9 cellular contexts compared by ENCODE assay signal in the genomic region with DNA sequence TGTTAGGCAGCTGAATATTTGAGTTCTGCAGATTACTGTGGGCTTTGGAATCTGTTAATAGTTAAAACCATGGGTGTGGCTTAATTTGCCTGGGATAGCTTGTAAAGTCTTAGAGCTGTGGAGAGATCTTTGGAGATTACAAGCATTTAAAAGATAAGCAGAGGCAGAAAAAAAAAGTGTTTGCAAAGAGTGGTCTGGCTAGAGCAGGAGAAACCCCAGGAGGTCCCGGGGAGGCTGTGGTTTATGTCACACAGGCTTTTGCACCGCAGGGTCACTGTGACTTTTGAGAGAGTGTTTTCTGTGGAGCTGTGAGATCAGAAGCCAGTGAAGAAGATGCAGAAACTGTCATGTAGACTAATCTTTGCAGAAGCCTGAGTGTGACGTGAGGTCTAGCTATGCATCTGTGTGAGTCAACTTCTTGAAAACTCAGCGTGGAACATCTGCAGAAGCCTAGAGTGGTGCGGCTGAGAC.
DNase-seq lines count a peak whose midpoint lies in the region; TF ChIP-seq lines count a peak whose summit lies in the region.
"Had no signal": no experiment of that assay in that cellular context is flagged by ENCODE, and none has a peak within 500 bp of the region (broad histone marks: within the 10 kb centered on the region; RNA-seq: fewer than 3 reads in every experiment).

No MANE protein-coding gene starts in this region.

- DNase-seq in GM12865 (ENCODE audit: low read depth) = peak; percentile 35
- DNase-seq in NB4 (ENCODE audit: low read depth) = peak; percentile 58
- DNase-seq in central memory CD4-positive, alpha-beta T cell = peak; percentile 2
- DNase-seq in stimulated activated CD4-positive, alpha-beta T cell treated with anti-CD3 and anti-CD28 coated beads, TNF-alpha, amount 100 ng/mL, for 48 hours (ENCODE audit: low read depth in 3 of 3) = peak; percentile 8 to 31 (median 20)
- DNase-seq in erythroblast (lab: John Stamatoyannopoulos, UW) = no peak
- DNase-seq in NCI-H2196 treated with DMSO at 0.1 percent for 48 hours (lab: John Stamatoyannopoulos, UW; ENCODE audit: unreplicated experiment) = no peak
- DNase-seq in NCI-H774 (lab: John Stamatoyannopoulos, UW) = no peak
- DNase-seq in midbrain (lab: John Stamatoyannopoulos, UW) = no peak
- DNase-seq: NCI-H1930 had no signal

- TF ChIP-seq CTCF in GM12865 (IDR thresholded peaks at IDR 0.05; ENCODE audit: insufficient read depth, low read depth, low read length, missing control alignments) (no peak), NB4 (IDR thresholded peaks at IDR 0.05; ENCODE audit: low read depth, low read length) (no peak)

- H3K4me3 ChIP-seq in GM12865 (ENCODE audit: low read depth, low read length) (no peak overlapping the region), NB4 (ENCODE audit: low read depth, low read length) (no peak overlapping the region)

- no peak for TF ChIP-seq POLR2A in NB4 (IDR thresholded peaks at IDR 0.05; ENCODE audit: extremely low read depth, insufficient read length)
- no peak for TF ChIP-seq POLR2A in erythroblast (IDR thresholded peaks at IDR 0.05; ENCODE audit: low read length)

Comparison
In these comparisons a context has a peak if more than half of its experiments do, and no peak if none do; other contexts are left out.
1. DNase-seq: peak in GM12865 (single experiment), NB4 (single experiment), central memory CD4-positive, alpha-beta T cell (single experiment) and stimulated activated CD4-positive, alpha-beta T cell treated with anti-CD3 and anti-CD28 coated beads, TNF-alpha, amount 100 ng/mL, for 48 hours (3 of 3); none in erythroblast (0 of 2), NCI-H2196 treated with DMSO at 0.1 percent for 48 hours (single experiment), NCI-H774 (single experiment) and midbrain (single experiment).